In genomic region chr1:151893176-151893924, GRCh38 we compare ENCODE assay signal across 28 cellular contexts. TPM values are rescaled to one million over a fixed set of nuclear protein-coding genes. Genes with fewer than 3 reads are reported as not detected.
DNase-seq lines count a peak whose midpoint lies in the region; ATAC-seq and TF ChIP-seq lines count a peak whose summit lies in the region.
"Had no signal": no experiment of that assay in that cellular context is flagged by ENCODE, and none has a peak within 500 bp of the region (broad histone marks: within the 10 kb centered on the region; RNA-seq: fewer than 3 reads in every experiment).

No MANE protein-coding gene starts in this region.

- TF ChIP-seq EP300 in transverse colon (IDR thresholded peaks at IDR 0.05; ENCODE audit: low read depth), result no peak

- in situ Hi-C loops in transverse colon (cut with MboI; ENCODE audit: low pct_ligation_motif_present in 1 of 4, low pct_unique_long_range_greater_than_20kb in 1 of 4, low sequenced_read_pairs in 3 of 4), result no loop called here

- no peaks in the 10 kb centered on the region for H3K27me3 Mint-ChIP-seq in activated naive CD4-positive, alpha-beta T cell treated with anti-CD3 and anti-CD28 coated beads, Interleukin-2, amount 50 U/mL, for 24 hours
- H3K27me3 Mint-ChIP-seq in activated naive CD4-positive, alpha-beta T cell treated with anti-CD3 and anti-CD28 coated beads for 36 hours (ENCODE audit: low read depth), result no peaks in the 10 kb centered on the region

- H3K36me3 ChIP-seq in ectodermal cell (ENCODE audit: control insufficient read depth, insufficient read depth, low read length) (no peaks in the 10 kb centered on the region), thymus (ENCODE audit: control insufficient read depth, insufficient read depth) (no peaks in the 10 kb centered on the region), transverse colon (peaks cover 0 to 3% (median 0%) of the 10 kb centered on the region in 4 donors)

- H3K36me3 Mint-ChIP-seq in activated naive CD4-positive, alpha-beta T cell treated with anti-CD3 and anti-CD28 coated beads, Interleukin-2, amount 50 U/mL, for 24 hours, result peaks cover 46% of the 10 kb centered on the region
- H3K36me3 Mint-ChIP-seq in activated naive CD4-positive, alpha-beta T cell treated with anti-CD3 and anti-CD28 coated beads for 36 hours (ENCODE audit: low read depth), result peaks cover 48% of the 10 kb centered on the region

- no peak for DNase-seq in activated naive CD4-positive, alpha-beta T cell treated with anti-CD3 and anti-CD28 coated beads for 36 hours
- DNase-seq in M059J (ENCODE audit: low read depth), result peak; percentile 20
- no peak for DNase-seq in transverse colon
- no peak for DNase-seq in kidney tubule cell (ENCODE audit: low spot score)
- DNase-seq: ACHN; activated CD4-positive, alpha-beta T cell treated with anti-CD3 and anti-CD28 coated beads, Interleukin-2, amount 50 U/mL, for 48 hours; caudate nucleus; DMS53; dorsolateral prefrontal cortex; NCI-H187; NCI-H2227 treated with DMSO at 0.1 percent for 48 hours; PC-9; posterior cingulate gyrus; SHP77 treated with DMSO at 0.1 percent for 48 hours; substantia nigra had no signal

- H3K4me3 Mint-ChIP-seq in activated naive CD4-positive, alpha-beta T cell treated with anti-CD3 and anti-CD28 coated beads, Interleukin-2, amount 50 U/mL, for 24 hours, result no peak overlapping the region
- no peak overlapping the region for H3K4me3 Mint-ChIP-seq in activated naive CD4-positive, alpha-beta T cell treated with anti-CD3 and anti-CD28 coated beads for 36 hours
- H3K4me3 Mint-ChIP-seq: activated T-helper 1 cell treated with anti-CD3 and anti-CD28 coated beads, Interleukin-12 subunit alpha, Interleukin-12 subunit beta, Interleukin-2, Interleukin-4 antibody, amounts not matched to agents 30 ng/mL and 10 ng/mL and 1 ng/mL, durations not matched to agents 14 hours and 24 hours and 36 hours; CD14-positive monocyte; neural crest cell had no signal

- H3K27me3 ChIP-seq in ectodermal cell (ENCODE audit: control insufficient read depth, insufficient read depth, low read length, poor library complexity, severe bottlenecking), result no peaks in the 10 kb centered on the region
- no peaks in the 10 kb centered on the region for H3K27me3 ChIP-seq in thymus (ENCODE audit: control insufficient read depth, insufficient read depth)
- no peaks in the 10 kb centered on the region for H3K27me3 ChIP-seq in transverse colon
- H3K27me3 ChIP-seq: adrenal gland, dorsolateral prefrontal cortex, esophagus muscularis mucosa had no signal

- no peak for TF ChIP-seq POLR2A in transverse colon (IDR thresholded peaks at IDR 0.05)

- no peak for TF ChIP-seq CTCF in transverse colon (IDR thresholded peaks at IDR 0.05)

- peak overlapping the region; percentile 21 for H3K27ac ChIP-seq in ectodermal cell (ENCODE audit: insufficient read depth, low read depth, low read length, poor library complexity, severe bottlenecking)
- H3K27ac ChIP-seq in thymus (ENCODE audit: low read depth), result peak overlapping the region; percentile 10
- no peak overlapping the region for H3K27ac ChIP-seq in transverse colon
- H3K27ac ChIP-seq: adrenal gland, dorsolateral prefrontal cortex, esophagus muscularis mucosa, PC-9, VCaP had no signal

- intact Hi-C loops in activated naive CD4-positive, alpha-beta T cell treated with anti-CD3 and anti-CD28 coated beads for 36 hours (cut with micrococcal nuclease), result no loop called here
- intact Hi-C loops in transverse colon (cut with DNase I; ENCODE audit: low total_unique reads), result no loop called here

- no peaks in the 10 kb centered on the region for H3K4me1 ChIP-seq in ectodermal cell (ENCODE audit: control insufficient read depth, insufficient read depth, low read length)
- H3K4me1 ChIP-seq in thymus (ENCODE audit: control insufficient read depth, insufficient read depth, low read length), result peaks cover 2% of the 10 kb centered on the region
- H3K4me1 ChIP-seq in transverse colon, result peaks cover 0 to 6% (median 3%) of the 10 kb centered on the region in 4 donors
- H3K4me1 ChIP-seq: adrenal gland had no signal

- H3K27ac Mint-ChIP-seq in activated naive CD4-positive, alpha-beta T cell treated with anti-CD3 and anti-CD28 coated beads, Interleukin-2, amount 50 U/mL, for 24 hours, result peak overlapping the region; percentile 82
- no peak overlapping the region for H3K27ac Mint-ChIP-seq in activated naive CD4-positive, alpha-beta T cell treated with anti-CD3 and anti-CD28 coated beads for 36 hours
- H3K27ac Mint-ChIP-seq: activated T-helper 1 cell treated with anti-CD3 and anti-CD28 coated beads, Interleukin-12 subunit alpha, Interleukin-12 subunit beta, Interleukin-2, Interleukin-4 antibody, amounts not matched to agents 30 ng/mL and 10 ng/mL and 1 ng/mL, durations not matched to agents 14 hours and 24 hours and 36 hours had no signal

- no peak for ATAC-seq in SK-N-SH treated with all-trans-retinoic acid at 6 μM for 48 hours
- ATAC-seq: left lobe of liver, sciatic nerve had no signal

- no peaks in the 10 kb centered on the region for H3K9me3 Mint-ChIP-seq in activated naive CD4-positive, alpha-beta T cell treated with anti-CD3 and anti-CD28 coated beads, Interleukin-2, amount 50 U/mL, for 24 hours
- no peaks in the 10 kb centered on the region for H3K9me3 Mint-ChIP-seq in activated naive CD4-positive, alpha-beta T cell treated with anti-CD3 and anti-CD28 coated beads for 36 hours
- H3K9me3 Mint-ChIP-seq: activated T-helper 1 cell treated with anti-CD3 and anti-CD28 coated beads, Interleukin-12 subunit alpha, Interleukin-12 subunit beta, Interleukin-2, Interleukin-4 antibody, amounts not matched to agents 30 ng/mL and 10 ng/mL and 1 ng/mL, durations not matched to agents 14 hours and 24 hours and 36 hours; CD14-positive monocyte; neural crest cell had no signal

- H3K9me3 ChIP-seq in ectodermal cell (ENCODE audit: control insufficient read depth, low read length) (no peaks in the 10 kb centered on the region), thymus (ENCODE audit: control insufficient read depth) (no peaks in the 10 kb centered on the region), transverse colon (no peaks in the 10 kb centered on the region)
- H3K9me3 ChIP-seq: adrenal gland, esophagus muscularis mucosa had no signal

- no peak overlapping the region for H3K4me3 ChIP-seq in ectodermal cell (ENCODE audit: insufficient read depth, low read depth, low read length)
- H3K4me3 ChIP-seq in thymus (ENCODE audit: low read length), result no peak overlapping the region
- H3K4me3 ChIP-seq in transverse colon, result no peak overlapping the region
- H3K4me3 ChIP-seq: adrenal gland, dorsolateral prefrontal cortex, esophagus muscularis mucosa, PC-9 had no signal

- 88 to 93% methylated on average over 8 to 9 of the region's 9 CpGs for WGBS in ectodermal cell, 2 experiments
- WGBS in thymus, result 98% methylated on average over 9 of the region's 9 CpGs
- 93 to 95% methylated on average over 6 to 9 of the region's 9 CpGs for whole genome bisulfite sequencing in transverse colon (ENCODE audit: low coverage in 1 of 2), 2 donors

- CTCF ChIA-PET in activated naive CD4-positive, alpha-beta T cell treated with anti-CD3 and anti-CD28 coated beads for 36 hours (lab: Charles Lee), result no interaction called here

- H3K4me1 Mint-ChIP-seq in activated naive CD4-positive, alpha-beta T cell treated with anti-CD3 and anti-CD28 coated beads, Interleukin-2, amount 50 U/mL, for 24 hours, result peaks cover 74% of the 10 kb centered on the region
- peaks cover 51% of the 10 kb centered on the region for H3K4me1 Mint-ChIP-seq in activated naive CD4-positive, alpha-beta T cell treated with anti-CD3 and anti-CD28 coated beads for 36 hours (ENCODE audit: low read depth)
- H3K4me1 Mint-ChIP-seq: neural crest cell had no signal

TF ChIP-seq in SK-N-SH treated with all-trans-retinoic acid at 6 μM for 48 hours, 23 proteins besides CTCF, POLR2A, EP300 and RAD21 (continues in another document):
- TF ChIP-seq ZNF565 (CRISPR knock-in tag; conservative IDR thresholded peaks at IDR 0.05; ENCODE audit: low read depth) (no peak), ISL1 (CRISPR knock-in tag; IDR thresholded peaks at IDR 0.05) (no peak), ARNTL (CRISPR knock-in tag; IDR thresholded peaks at IDR 0.05; ENCODE audit: borderline replicate concordance, low read depth) (no peak)

RNA-seq across cellular contexts. Expression of gene THEM4, which starts 16.0 kb away (rescaled TPM):
- total RNA-seq in activated naive CD4-positive, alpha-beta T cell treated with anti-CD3 and anti-CD28 coated beads for 36 hours, result 10 to 100 TPM; 20.1 to 22.0 TPM
- 8.2 and 11.7 TPM in 2 replicates for total RNA-seq in M059J (2014; rRNA removed; shearing (Covaris generic))
- 10.6 TPM for polyA plus RNA-seq in ectodermal cell (2013, experiment 1 of 4)
- 12.7 TPM for polyA plus RNA-seq in ectodermal cell (2013, experiment 2 of 4)
- 11.2 TPM for polyA plus RNA-seq in ectodermal cell (2013, experiment 3 of 4)
- 11.3 TPM for polyA plus RNA-seq in ectodermal cell (2013, experiment 4 of 4)
- 46.2 TPM for polyA plus RNA-seq in thymus
- total RNA-seq in transverse colon, result 10 to 100 TPM in 2 of 4 donors, 1 to 10 TPM in 2; 4.6 to 21.8 (median 9.5) TPM

RNA-seq across cellular contexts. Expression of gene THEM5, which starts 39.8 kb away (rescaled TPM):
- not detected for total RNA-seq in activated naive CD4-positive, alpha-beta T cell treated with anti-CD3 and anti-CD28 coated beads for 36 hours
- not detected in 2 replicates for total RNA-seq in M059J (2014; rRNA removed; shearing (Covaris generic))
- polyA plus RNA-seq in ectodermal cell (2013, experiment 1 of 4), result not detected
- polyA plus RNA-seq in ectodermal cell (2013, experiment 2 of 4), result not detected
- polyA plus RNA-seq in ectodermal cell (2013, experiment 3 of 4), result not detected
- polyA plus RNA-seq in ectodermal cell (2013, experiment 4 of 4), result not detected
- polyA plus RNA-seq in thymus, result 1.5 TPM
- not detected for total RNA-seq in transverse colon
- total RNA-seq: activated T-helper 1 cell treated with anti-CD3 and anti-CD28 coated beads, Interleukin-12 subunit alpha, Interleukin-12 subunit beta, Interleukin-2, Interleukin-4 antibody, amounts not matched to agents 30 ng/mL and 10 ng/mL and 1 ng/mL, durations not matched to agents 14 hours and 24 hours and 36 hours; adrenal gland; esophagus muscularis mucosa; left lobe of liver; neural crest cell; PC-9; sciatic nerve; T-helper 1 cell treated with Interleukin-12 subunit alpha and Interleukin-12 subunit beta and Interleukin-4 antibody, amounts not matched to agents 30 ng/mL and 1 ng/mL, for 36 hours had no signal
- polyA plus RNA-seq: adrenal gland, CD14-positive monocyte had no signal

RNA-seq across cellular contexts. Expression of gene C2CD4D, which starts 53.7 kb away (rescaled TPM):
- 1 to 10 TPM; 2.3 to 2.7 TPM for total RNA-seq in activated naive CD4-positive, alpha-beta T cell treated with anti-CD3 and anti-CD28 coated beads for 36 hours
- not detected in 2 replicates for total RNA-seq in M059J (2014; rRNA removed; shearing (Covaris generic))
- not detected for polyA plus RNA-seq in ectodermal cell (2013, experiment 1 of 4)
- polyA plus RNA-seq in ectodermal cell (2013, experiment 2 of 4), result not detected
- polyA plus RNA-seq in ectodermal cell (2013, experiment 3 of 4), result not detected
- not detected for polyA plus RNA-seq in ectodermal cell (2013, experiment 4 of 4)
- polyA plus RNA-seq in thymus, result 0.34 TPM
- not detected for total RNA-seq in transverse colon
- total RNA-seq: esophagus muscularis mucosa, left lobe of liver had no signal
- polyA plus RNA-seq: CD14-positive monocyte had no signal

Comparison
In these comparisons a context has a peak if more than half of its experiments do, and no peak if none do; other contexts are left out.
1. H3K27ac ChIP-seq: peak in ectodermal cell (single experiment) and thymus (single experiment); none in transverse colon (0 of 4).